ENCODE assay signal across 27 cellular contexts in genomic region chr10:125765835-125766234, GRCh38.
"Had no signal": no experiment of that assay in that cellular context is flagged by ENCODE, and none has a peak within 500 bp of the region (broad histone marks: within the 10 kb centered on the region; RNA-seq: fewer than 3 reads in every experiment).

No MANE protein-coding gene starts in this region.

- H3K27me3 Mint-ChIP-seq: naive B cell; progenitor cell of endocrine pancreas; stimulated activated memory B cell treated with anti-CD40 and anti-IgM and Interleukin-4, amounts not matched to agents 10 μg/mL and 1 μg/mL and 100 μg/mL, for 72 hours; stimulated activated naive CD8-positive, alpha-beta T cell treated with anti-CD3 and anti-CD28 coated beads, Interleukin-15, amount 100 ng/mL, for 72 hours; type B pancreatic cell had no signal

- H3K27ac Mint-ChIP-seq: nephron; progenitor cell of endocrine pancreas; stimulated activated memory B cell treated with anti-CD40 and anti-IgM and Interleukin-4, amounts not matched to agents 10 μg/mL and 1 μg/mL and 100 μg/mL, for 72 hours; type B pancreatic cell had no signal

- H3K4me3 Mint-ChIP-seq: naive B cell; natural killer cell; nephron; neural crest cell; stimulated activated memory B cell treated with anti-CD40 and anti-IgM and Interleukin-4, amounts not matched to agents 10 μg/mL and 1 μg/mL and 100 μg/mL, for 72 hours; stimulated activated naive CD8-positive, alpha-beta T cell treated with anti-CD3 and anti-CD28 coated beads, Interleukin-15, amount 100 ng/mL, for 72 hours; type B pancreatic cell had no signal

- FAIRE-seq: small intestine had no signal

- ATAC-seq: natural killer cell; psoas muscle; right cardiac atrium; stimulated activated memory B cell treated with anti-CD40 and anti-IgM and Interleukin-4, amounts not matched to agents 10 μg/mL and 1 μg/mL and 100 μg/mL, for 72 hours; stimulated activated naive CD8-positive, alpha-beta T cell treated with anti-CD3 and anti-CD28 coated beads, Interleukin-15, amount 100 ng/mL, for 72 hours; stimulated activated naive CD8-positive, alpha-beta T cell treated with anti-CD3 and anti-CD28 coated beads, Interleukin-15, Interleukin-2, amounts not matched to agents 100 U/mL and 50 U/mL, for 24 hours; upper lobe of right lung had no signal

- DNase-seq: naive B cell; natural killer cell; occipital lobe; ovary; psoas muscle; right cardiac atrium; right lobe of liver; sigmoid colon; small intestine; stimulated activated CD4-positive, alpha-beta T cell treated with anti-CD3 and anti-CD28 coated beads, Interleukin-15, amount 100 ng/mL, for 24 hours; stimulated activated CD4-positive, alpha-beta T cell treated with anti-CD3 and anti-CD28 coated beads, Interleukin-2, amount 100 ng/mL, for 24 hours; stimulated activated CD4-positive, alpha-beta T cell treated with anti-CD3 and anti-CD28 coated beads, Interleukin-2, amount 100 ng/mL, for 48 hours; stimulated activated CD4-positive, alpha-beta T cell treated with anti-CD3 and anti-CD28 coated beads, Interleukin-4, amount 100 ng/mL, for 24 hours; stimulated activated naive CD4-positive, alpha-beta T cell; stimulated activated naive CD8-positive, alpha-beta T cell treated with anti-CD3 and anti-CD28 coated beads, Interleukin-15, amount 100 ng/mL, for 72 hours; stimulated activated naive CD8-positive, alpha-beta T cell treated with anti-CD3 and anti-CD28 coated beads, Interleukin-15, Interleukin-2, amounts not matched to agents 100 U/mL and 50 U/mL, for 24 hours; substantia nigra; testis; tibial artery; transverse colon; upper lobe of right lung; uterus had no signal

- H3K9me3 Mint-ChIP-seq: naive B cell; natural killer cell; nephron; neural crest cell; stimulated activated memory B cell treated with anti-CD40 and anti-IgM and Interleukin-4, amounts not matched to agents 10 μg/mL and 1 μg/mL and 100 μg/mL, for 72 hours; stimulated activated naive CD8-positive, alpha-beta T cell treated with anti-CD3 and anti-CD28 coated beads, Interleukin-15, amount 100 ng/mL, for 72 hours; type B pancreatic cell had no signal

- H3K4me1 Mint-ChIP-seq: naive B cell; natural killer cell; stimulated activated memory B cell treated with anti-CD40 and anti-IgM and Interleukin-4, amounts not matched to agents 10 μg/mL and 1 μg/mL and 100 μg/mL, for 72 hours; stimulated activated naive CD8-positive, alpha-beta T cell treated with anti-CD3 and anti-CD28 coated beads, Interleukin-15, amount 100 ng/mL, for 72 hours had no signal
